ENCODE assay signal across 1 cellular context in the genomic region with DNA sequence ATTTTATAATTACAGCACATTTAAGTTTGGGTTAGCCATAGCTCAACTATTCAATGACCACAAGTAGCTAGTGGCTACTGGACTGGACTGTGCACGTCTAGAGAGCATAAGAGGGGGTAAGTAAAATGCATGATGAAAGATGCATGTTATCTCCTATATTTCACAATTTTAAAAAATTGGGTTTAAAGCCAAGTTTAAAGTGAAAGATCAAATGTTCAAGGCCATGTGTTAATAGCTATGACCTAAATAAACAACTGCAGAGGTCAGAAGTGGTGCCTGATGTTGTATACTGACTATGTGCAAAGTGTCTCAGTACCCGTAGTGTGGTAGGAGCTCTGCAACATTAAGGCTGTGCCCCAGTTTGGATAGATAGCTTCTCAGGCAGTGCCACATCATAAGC.
A peak's percentile ranks its signal among the peaks of the same experiment; 100 is the strongest.
TF ChIP-seq lines count a peak whose summit lies in the region.

No MANE protein-coding gene starts in this region.

TF ChIP-seq in HepG2, 621 proteins besides CTCF, POLR2A, EP300 and RAD21 (continued from another document and continues in another):
- TF ChIP-seq, protein P1, sequence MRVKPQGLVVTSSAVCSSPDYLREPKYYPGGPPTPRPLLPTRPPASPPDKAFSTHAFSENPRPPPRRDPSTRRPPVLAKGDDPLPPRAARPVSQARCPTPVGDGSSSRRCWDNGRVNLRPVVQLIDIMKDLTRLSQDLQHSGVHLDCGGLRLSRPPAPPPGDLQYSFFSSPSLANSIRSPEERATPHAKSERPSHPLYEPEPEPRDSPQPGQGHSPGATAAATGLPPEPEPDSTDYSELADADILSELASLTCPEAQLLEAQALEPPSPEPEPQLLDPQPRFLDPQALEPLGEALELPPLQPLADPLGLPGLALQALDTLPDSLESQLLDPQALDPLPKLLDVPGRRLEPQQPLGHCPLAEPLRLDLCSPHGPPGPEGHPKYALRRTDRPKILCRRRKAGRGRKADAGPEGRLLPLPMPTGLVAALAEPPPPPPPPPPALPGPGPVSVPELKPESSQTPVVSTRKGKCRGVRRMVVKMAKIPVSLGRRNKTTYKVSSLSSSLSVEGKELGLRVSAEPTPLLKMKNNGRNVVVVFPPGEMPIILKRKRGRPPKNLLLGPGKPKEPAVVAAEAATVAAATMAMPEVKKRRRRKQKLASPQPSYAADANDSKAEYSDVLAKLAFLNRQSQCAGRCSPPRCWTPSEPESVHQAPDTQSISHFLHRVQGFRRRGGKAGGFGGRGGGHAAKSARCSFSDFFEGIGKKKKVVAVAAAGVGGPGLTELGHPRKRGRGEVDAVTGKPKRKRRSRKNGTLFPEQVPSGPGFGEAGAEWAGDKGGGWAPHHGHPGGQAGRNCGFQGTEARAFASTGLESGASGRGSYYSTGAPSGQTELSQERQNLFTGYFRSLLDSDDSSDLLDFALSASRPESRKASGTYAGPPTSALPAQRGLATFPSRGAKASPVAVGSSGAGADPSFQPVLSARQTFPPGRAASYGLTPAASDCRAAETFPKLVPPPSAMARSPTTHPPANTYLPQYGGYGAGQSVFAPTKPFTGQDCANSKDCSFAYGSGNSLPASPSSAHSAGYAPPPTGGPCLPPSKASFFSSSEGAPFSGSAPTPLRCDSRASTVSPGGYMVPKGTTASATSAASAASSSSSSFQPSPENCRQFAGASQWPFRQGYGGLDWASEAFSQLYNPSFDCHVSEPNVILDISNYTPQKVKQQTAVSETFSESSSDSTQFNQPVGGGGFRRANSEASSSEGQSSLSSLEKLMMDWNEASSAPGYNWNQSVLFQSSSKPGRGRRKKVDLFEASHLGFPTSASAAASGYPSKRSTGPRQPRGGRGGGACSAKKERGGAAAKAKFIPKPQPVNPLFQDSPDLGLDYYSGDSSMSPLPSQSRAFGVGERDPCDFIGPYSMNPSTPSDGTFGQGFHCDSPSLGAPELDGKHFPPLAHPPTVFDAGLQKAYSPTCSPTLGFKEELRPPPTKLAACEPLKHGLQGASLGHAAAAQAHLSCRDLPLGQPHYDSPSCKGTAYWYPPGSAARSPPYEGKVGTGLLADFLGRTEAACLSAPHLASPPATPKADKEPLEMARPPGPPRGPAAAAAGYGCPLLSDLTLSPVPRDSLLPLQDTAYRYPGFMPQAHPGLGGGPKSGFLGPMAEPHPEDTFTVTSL (CRISPR knock-in tag; IDR thresholded peaks at IDR 0.05; ENCODE audit: borderline replicate concordance) = no peak
- TF ChIP-seq TEAD2 (CRISPR knock-in tag; IDR thresholded peaks at IDR 0.05) (no peak), RARA (CRISPR knock-in tag; IDR thresholded peaks at IDR 0.05) (peak; percentile 99), EZH2 (conservative IDR thresholded peaks at IDR 0.05; ENCODE audit: low read depth, low read length) (no peak), ISL2 (CRISPR knock-in tag; IDR thresholded peaks at IDR 0.05) (peak; percentile 65), ZNF670 (CRISPR knock-in tag; IDR thresholded peaks at IDR 0.05; ENCODE audit: borderline replicate concordance) (no peak), NCOR1 (IDR thresholded peaks at IDR 0.05; ENCODE audit: borderline replicate concordance, low read length) (peak; percentile 95), HMG20A (CRISPR knock-in tag; IDR thresholded peaks at IDR 0.05; ENCODE audit: borderline replicate concordance) (peak; percentile 54; the same call in 1 of the 2 replicates), SIN3B (IDR thresholded peaks at IDR 0.05; ENCODE audit: low read length) (no peak), FOXA3 (CRISPR knock-in tag; IDR thresholded peaks at IDR 0.05) (peak; percentile 62; the same call in 1 of the 2 replicates), SKI (IDR thresholded peaks at IDR 0.05; ENCODE audit: partially characterized antibody) (peak; percentile 99), JUN (CRISPR knock-in tag; IDR thresholded peaks at IDR 0.05) (no peak), SAFB2 (CRISPR knock-in tag; IDR thresholded peaks at IDR 0.05; ENCODE audit: borderline replicate concordance, low read depth) (no peak), RFX1 (IDR thresholded peaks at IDR 0.05) (no peak), NR2F2 (IDR thresholded peaks at IDR 0.05; ENCODE audit: borderline replicate concordance, low read depth) (0 out of 2 replicates have a peak, but pooled peaks have one; percentile 25), SALL2 (CRISPR knock-in tag; IDR thresholded peaks at IDR 0.05) (no peak), SNRNP70 (IDR thresholded peaks at IDR 0.05; ENCODE audit: low read depth, low read length) (no peak), TCF7 (IDR thresholded peaks at IDR 0.05; ENCODE audit: low read depth) (peak; percentile 16; the same call in 1 of the 2 replicates), NCOA1 (CRISPR knock-in tag; IDR thresholded peaks at IDR 0.05) (no peak), ZMYM3 (CRISPR knock-in tag; IDR thresholded peaks at IDR 0.05) (no peak), FOXK1 (CRISPR knock-in tag; IDR thresholded peaks at IDR 0.05; ENCODE audit: borderline replicate concordance, low read depth) (peak; percentile 30), ZNF776 (CRISPR knock-in tag; IDR thresholded peaks at IDR 0.05) (no peak), ZNF326 (CRISPR knock-in tag; IDR thresholded peaks at IDR 0.05; ENCODE audit: borderline replicate concordance) (no peak), PLRG1 (conservative IDR thresholded peaks at IDR 0.05) (no peak), NFKB2 (CRISPR knock-in tag; IDR thresholded peaks at IDR 0.05; ENCODE audit: borderline replicate concordance) (no peak), ZFP41 (CRISPR knock-in tag; IDR thresholded peaks at IDR 0.05; ENCODE audit: borderline replicate concordance) (no peak), ZNF629 (CRISPR knock-in tag; conservative IDR thresholded peaks at IDR 0.05) (no peak), HNF4G (IDR thresholded peaks at IDR 0.05; ENCODE audit: borderline replicate concordance, low read depth, low read length) (no peak), HNF4G (CRISPR knock-in tag; IDR thresholded peaks at IDR 0.05; ENCODE audit: borderline replicate concordance, low read depth) (no peak), ZNF772 (CRISPR knock-in tag; IDR thresholded peaks at IDR 0.05) (no peak), BCL6 (CRISPR knock-in tag; IDR thresholded peaks at IDR 0.05) (peak; percentile 92), TBL1XR1 (IDR thresholded peaks at IDR 0.05; ENCODE audit: borderline replicate concordance, low read length, partially characterized antibody) (peak; percentile 99), ETV5 (CRISPR knock-in tag; IDR thresholded peaks at IDR 0.05; ENCODE audit: borderline replicate concordance) (no peak), MED13 (CRISPR knock-in tag; IDR thresholded peaks at IDR 0.05) (no peak), ZNF432 (CRISPR knock-in tag; IDR thresholded peaks at IDR 0.05; ENCODE audit: borderline replicate concordance) (no peak), IKZF1 (IDR thresholded peaks at IDR 0.05) (no peak), NR2F1 (CRISPR knock-in tag; IDR thresholded peaks at IDR 0.05) (peak in 1 of 2 experiments; percentile 53; a peak in 1 of 4 replicates), ZNF256 (CRISPR knock-in tag; conservative IDR thresholded peaks at IDR 0.05) (no peak)
- TF ChIP-seq, protein P2, sequence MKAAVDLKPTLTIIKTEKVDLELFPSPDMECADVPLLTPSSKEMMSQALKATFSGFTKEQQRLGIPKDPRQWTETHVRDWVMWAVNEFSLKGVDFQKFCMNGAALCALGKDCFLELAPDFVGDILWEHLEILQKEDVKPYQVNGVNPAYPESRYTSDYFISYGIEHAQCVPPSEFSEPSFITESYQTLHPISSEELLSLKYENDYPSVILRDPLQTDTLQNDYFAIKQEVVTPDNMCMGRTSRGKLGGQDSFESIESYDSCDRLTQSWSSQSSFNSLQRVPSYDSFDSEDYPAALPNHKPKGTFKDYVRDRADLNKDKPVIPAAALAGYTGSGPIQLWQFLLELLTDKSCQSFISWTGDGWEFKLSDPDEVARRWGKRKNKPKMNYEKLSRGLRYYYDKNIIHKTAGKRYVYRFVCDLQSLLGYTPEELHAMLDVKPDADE (CRISPR knock-in tag; IDR thresholded peaks at IDR 0.05) = no peak
- TF ChIP-seq, protein P3, sequence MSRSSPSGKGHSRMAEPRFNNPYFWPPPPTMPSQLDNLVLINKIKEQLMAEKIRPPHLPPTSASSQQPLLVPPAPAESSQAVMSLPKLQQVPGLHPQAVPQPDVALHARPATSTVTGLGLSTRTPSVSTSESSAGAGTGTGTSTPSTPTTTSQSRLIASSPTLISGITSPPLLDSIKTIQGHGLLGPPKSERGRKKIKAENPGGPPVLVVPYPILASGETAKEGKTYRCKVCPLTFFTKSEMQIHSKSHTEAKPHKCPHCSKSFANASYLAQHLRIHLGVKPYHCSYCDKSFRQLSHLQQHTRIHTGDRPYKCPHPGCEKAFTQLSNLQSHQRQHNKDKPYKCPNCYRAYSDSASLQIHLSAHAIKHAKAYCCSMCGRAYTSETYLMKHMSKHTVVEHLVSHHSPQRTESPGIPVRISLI (CRISPR knock-in tag; IDR thresholded peaks at IDR 0.05; ENCODE audit: borderline replicate concordance) = no peak
- TF ChIP-seq, protein P4, sequence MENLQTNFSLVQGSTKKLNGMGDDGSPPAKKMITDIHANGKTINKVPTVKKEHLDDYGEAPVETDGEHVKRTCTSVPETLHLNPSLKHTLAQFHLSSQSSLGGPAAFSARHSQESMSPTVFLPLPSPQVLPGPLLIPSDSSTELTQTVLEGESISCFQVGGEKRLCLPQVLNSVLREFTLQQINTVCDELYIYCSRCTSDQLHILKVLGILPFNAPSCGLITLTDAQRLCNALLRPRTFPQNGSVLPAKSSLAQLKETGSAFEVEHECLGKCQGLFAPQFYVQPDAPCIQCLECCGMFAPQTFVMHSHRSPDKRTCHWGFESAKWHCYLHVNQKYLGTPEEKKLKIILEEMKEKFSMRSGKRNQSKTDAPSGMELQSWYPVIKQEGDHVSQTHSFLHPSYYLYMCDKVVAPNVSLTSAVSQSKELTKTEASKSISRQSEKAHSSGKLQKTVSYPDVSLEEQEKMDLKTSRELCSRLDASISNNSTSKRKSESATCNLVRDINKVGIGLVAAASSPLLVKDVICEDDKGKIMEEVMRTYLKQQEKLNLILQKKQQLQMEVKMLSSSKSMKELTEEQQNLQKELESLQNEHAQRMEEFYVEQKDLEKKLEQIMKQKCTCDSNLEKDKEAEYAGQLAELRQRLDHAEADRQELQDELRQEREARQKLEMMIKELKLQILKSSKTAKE (CRISPR knock-in tag; IDR thresholded peaks at IDR 0.05; ENCODE audit: borderline replicate concordance) = peak; percentile 25; the same call in 1 of the 2 replicates
- TF ChIP-seq, protein P5, sequence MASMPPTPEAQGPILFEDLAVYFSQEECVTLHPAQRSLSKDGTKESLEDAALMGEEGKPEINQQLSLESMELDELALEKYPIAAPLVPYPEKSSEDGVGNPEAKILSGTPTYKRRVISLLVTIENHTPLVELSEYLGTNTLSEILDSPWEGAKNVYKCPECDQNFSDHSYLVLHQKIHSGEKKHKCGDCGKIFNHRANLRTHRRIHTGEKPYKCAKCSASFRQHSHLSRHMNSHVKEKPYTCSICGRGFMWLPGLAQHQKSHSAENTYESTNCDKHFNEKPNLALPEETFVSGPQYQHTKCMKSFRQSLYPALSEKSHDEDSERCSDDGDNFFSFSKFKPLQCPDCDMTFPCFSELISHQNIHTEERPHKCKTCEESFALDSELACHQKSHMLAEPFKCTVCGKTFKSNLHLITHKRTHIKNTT (CRISPR knock-in tag; IDR thresholded peaks at IDR 0.05) = no peak
- TF ChIP-seq, protein P6, sequence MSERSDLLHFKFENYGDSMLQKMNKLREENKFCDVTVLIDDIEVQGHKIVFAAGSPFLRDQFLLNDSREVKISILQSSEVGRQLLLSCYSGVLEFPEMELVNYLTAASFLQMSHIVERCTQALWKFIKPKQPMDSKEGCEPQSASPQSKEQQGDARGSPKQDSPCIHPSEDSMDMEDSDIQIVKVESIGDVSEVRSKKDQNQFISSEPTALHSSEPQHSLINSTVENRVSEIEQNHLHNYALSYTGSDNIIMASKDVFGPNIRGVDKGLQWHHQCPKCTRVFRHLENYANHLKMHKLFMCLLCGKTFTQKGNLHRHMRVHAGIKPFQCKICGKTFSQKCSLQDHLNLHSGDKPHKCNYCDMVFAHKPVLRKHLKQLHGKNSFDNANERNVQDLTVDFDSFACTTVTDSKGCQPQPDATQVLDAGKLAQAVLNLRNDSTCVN (CRISPR knock-in tag; IDR thresholded peaks at IDR 0.05; ENCODE audit: borderline replicate concordance) = no peak
- TF ChIP-seq, protein P7, sequence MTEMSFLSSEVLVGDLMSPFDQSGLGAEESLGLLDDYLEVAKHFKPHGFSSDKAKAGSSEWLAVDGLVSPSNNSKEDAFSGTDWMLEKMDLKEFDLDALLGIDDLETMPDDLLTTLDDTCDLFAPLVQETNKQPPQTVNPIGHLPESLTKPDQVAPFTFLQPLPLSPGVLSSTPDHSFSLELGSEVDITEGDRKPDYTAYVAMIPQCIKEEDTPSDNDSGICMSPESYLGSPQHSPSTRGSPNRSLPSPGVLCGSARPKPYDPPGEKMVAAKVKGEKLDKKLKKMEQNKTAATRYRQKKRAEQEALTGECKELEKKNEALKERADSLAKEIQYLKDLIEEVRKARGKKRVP (CRISPR knock-in tag; IDR thresholded peaks at IDR 0.05) = peak in 1 of 2 experiments; percentile 50; a peak in 1 of 4 replicates
- TF ChIP-seq, protein P8, sequence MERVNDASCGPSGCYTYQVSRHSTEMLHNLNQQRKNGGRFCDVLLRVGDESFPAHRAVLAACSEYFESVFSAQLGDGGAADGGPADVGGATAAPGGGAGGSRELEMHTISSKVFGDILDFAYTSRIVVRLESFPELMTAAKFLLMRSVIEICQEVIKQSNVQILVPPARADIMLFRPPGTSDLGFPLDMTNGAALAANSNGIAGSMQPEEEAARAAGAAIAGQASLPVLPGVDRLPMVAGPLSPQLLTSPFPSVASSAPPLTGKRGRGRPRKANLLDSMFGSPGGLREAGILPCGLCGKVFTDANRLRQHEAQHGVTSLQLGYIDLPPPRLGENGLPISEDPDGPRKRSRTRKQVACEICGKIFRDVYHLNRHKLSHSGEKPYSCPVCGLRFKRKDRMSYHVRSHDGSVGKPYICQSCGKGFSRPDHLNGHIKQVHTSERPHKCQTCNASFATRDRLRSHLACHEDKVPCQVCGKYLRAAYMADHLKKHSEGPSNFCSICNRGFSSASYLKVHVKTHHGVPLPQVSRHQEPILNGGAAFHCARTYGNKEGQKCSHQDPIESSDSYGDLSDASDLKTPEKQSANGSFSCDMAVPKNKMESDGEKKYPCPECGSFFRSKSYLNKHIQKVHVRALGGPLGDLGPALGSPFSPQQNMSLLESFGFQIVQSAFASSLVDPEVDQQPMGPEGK (CRISPR knock-in tag; IDR thresholded peaks at IDR 0.05) = no peak
- TF ChIP-seq, protein P9, sequence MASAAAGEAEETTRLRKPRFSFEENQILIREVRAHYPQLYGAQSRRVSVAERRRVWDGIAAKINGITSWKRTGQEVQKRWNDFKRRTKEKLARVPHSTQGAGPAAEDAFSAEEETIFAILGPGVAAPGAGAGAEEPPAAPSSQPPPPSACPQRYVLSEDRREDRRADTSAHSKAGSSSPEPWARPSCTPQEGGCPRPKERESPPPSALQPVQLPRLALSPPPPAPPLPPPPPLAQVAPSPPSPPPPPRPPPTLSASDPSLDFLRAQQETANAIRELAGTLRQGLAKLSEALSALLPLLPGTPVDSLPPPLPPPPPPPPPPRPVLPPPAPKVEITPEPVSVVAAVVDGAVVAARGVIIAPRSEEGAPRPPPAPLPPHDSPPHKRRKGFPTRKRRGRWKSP (CRISPR knock-in tag; IDR thresholded peaks at IDR 0.05) = no peak
